Comparison of ENCODE assay signal across 1 cellular context in the genomic region with DNA sequence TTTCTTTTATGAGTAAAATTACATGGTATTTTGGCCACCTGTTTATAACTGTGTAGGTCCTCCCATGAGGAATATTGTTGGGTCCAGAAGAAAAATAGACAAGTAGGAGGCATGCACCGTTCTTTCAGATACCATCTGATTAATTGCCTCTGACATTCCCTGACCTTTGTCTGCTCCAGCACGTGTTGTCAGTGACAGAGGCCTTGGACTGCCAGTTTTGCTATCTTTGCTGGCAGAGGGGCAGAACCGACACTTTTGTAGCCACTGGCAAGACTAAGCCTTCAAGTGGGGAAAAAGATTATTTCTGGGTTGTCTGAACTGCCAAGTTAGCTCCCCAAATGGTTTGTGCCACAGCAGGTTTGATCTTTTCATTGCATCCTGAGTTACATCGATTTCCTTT.
TF ChIP-seq lines count a peak whose summit lies in the region.

No MANE protein-coding gene starts in this region.

TF ChIP-seq in K562, 482 proteins besides CTCF, POLR2A, EP300 and RAD21 (continued from another document):
- TF ChIP-seq, protein P1, sequence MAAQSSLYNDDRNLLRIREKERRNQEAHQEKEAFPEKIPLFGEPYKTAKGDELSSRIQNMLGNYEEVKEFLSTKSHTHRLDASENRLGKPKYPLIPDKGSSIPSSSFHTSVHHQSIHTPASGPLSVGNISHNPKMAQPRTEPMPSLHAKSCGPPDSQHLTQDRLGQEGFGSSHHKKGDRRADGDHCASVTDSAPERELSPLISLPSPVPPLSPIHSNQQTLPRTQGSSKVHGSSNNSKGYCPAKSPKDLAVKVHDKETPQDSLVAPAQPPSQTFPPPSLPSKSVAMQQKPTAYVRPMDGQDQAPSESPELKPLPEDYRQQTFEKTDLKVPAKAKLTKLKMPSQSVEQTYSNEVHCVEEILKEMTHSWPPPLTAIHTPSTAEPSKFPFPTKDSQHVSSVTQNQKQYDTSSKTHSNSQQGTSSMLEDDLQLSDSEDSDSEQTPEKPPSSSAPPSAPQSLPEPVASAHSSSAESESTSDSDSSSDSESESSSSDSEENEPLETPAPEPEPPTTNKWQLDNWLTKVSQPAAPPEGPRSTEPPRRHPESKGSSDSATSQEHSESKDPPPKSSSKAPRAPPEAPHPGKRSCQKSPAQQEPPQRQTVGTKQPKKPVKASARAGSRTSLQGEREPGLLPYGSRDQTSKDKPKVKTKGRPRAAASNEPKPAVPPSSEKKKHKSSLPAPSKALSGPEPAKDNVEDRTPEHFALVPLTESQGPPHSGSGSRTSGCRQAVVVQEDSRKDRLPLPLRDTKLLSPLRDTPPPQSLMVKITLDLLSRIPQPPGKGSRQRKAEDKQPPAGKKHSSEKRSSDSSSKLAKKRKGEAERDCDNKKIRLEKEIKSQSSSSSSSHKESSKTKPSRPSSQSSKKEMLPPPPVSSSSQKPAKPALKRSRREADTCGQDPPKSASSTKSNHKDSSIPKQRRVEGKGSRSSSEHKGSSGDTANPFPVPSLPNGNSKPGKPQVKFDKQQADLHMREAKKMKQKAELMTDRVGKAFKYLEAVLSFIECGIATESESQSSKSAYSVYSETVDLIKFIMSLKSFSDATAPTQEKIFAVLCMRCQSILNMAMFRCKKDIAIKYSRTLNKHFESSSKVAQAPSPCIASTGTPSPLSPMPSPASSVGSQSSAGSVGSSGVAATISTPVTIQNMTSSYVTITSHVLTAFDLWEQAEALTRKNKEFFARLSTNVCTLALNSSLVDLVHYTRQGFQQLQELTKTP (IDR thresholded peaks at IDR 0.05; ENCODE audit: low read depth in 1 of 2, partially characterized antibody in 2 of 2), result no peak
- peak; percentile 63 for TF ChIP-seq MEIS2 (IDR thresholded peaks at IDR 0.05; ENCODE audit: partially characterized antibody)
- no peak for TF ChIP-seq ZNF780A (CRISPR knock-in tag; IDR thresholded peaks at IDR 0.05)
